ENCODE assay signal across 1 cellular context in genomic region chr14:56333361-56334279, GRCh38.
TF ChIP-seq lines count a peak whose summit lies in the region.

No MANE protein-coding gene starts in this region.

TF ChIP-seq in WTC11, 78 proteins besides CTCF, POLR2A, EP300 and RAD21 (continued from another document):
- TF ChIP-seq MLX (CRISPR knock-in tag; IDR thresholded peaks at IDR 0.05) (no peak), SP1 (CRISPR knock-in tag; conservative IDR thresholded peaks at IDR 0.05) (no peak), ZNF671 (CRISPR knock-in tag; IDR thresholded peaks at IDR 0.05) (no peak), MXD4 (CRISPR knock-in tag; IDR thresholded peaks at IDR 0.05; ENCODE audit: borderline replicate concordance) (no peak), TEAD4 (CRISPR knock-in tag; IDR thresholded peaks at IDR 0.05) (no peak)
- TF ChIP-seq, protein P1, sequence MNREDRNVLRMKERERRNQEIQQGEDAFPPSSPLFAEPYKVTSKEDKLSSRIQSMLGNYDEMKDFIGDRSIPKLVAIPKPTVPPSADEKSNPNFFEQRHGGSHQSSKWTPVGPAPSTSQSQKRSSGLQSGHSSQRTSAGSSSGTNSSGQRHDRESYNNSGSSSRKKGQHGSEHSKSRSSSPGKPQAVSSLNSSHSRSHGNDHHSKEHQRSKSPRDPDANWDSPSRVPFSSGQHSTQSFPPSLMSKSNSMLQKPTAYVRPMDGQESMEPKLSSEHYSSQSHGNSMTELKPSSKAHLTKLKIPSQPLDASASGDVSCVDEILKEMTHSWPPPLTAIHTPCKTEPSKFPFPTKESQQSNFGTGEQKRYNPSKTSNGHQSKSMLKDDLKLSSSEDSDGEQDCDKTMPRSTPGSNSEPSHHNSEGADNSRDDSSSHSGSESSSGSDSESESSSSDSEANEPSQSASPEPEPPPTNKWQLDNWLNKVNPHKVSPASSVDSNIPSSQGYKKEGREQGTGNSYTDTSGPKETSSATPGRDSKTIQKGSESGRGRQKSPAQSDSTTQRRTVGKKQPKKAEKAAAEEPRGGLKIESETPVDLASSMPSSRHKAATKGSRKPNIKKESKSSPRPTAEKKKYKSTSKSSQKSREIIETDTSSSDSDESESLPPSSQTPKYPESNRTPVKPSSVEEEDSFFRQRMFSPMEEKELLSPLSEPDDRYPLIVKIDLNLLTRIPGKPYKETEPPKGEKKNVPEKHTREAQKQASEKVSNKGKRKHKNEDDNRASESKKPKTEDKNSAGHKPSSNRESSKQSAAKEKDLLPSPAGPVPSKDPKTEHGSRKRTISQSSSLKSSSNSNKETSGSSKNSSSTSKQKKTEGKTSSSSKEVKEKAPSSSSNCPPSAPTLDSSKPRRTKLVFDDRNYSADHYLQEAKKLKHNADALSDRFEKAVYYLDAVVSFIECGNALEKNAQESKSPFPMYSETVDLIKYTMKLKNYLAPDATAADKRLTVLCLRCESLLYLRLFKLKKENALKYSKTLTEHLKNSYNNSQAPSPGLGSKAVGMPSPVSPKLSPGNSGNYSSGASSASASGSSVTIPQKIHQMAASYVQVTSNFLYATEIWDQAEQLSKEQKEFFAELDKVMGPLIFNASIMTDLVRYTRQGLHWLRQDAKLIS (CRISPR knock-in tag; IDR thresholded peaks at IDR 0.05; ENCODE audit: borderline replicate concordance), result no peak
